Comparison of ENCODE assay signal across 34 cellular contexts in genomic region chr4:164359881-164360280, GRCh38.
"Had no signal": no experiment of that assay in that cellular context is flagged by ENCODE, and none has a peak within 500 bp of the region (broad histone marks: within the 10 kb centered on the region; RNA-seq: fewer than 3 reads in every experiment).

No MANE protein-coding gene starts in this region.

- H3K9ac ChIP-seq: KMS-11 had no signal

- H3K27ac ChIP-seq: KMS-11 had no signal

- H3K36me3 ChIP-seq: MG63 had no signal

- H3K4me2 ChIP-seq: KMS-11 had no signal

- H3K4me3 ChIP-seq: MG63 had no signal

- H3K27me3 ChIP-seq: MG63 had no signal

- DNase-seq: Karpas-422, Kasumi-1, MG63, MM.1S, MV-4-11, NCI-H1048, NCI-H1092, NCI-H1092 treated with DMSO at 0.1 percent for 48 hours, NCI-H1105, NCI-H1105 treated with DMSO at 0.1 percent for 48 hours, NCI-H1417, NCI-H1417 treated with DMSO at 0.1 percent for 48 hours, NCI-H1436, NCI-H1436 treated with DMSO at 0.1 percent for 48 hours, NCI-H146, NCI-H1694, NCI-H1694 treated with DMSO at 0.1 percent for 48 hours, NCI-H187, NCI-H187 treated with DMSO at 0.1 percent for 48 hours, NCI-H1930, NCI-H2029, NCI-H2029 treated with DMSO at 0.1 percent for 48 hours, NCI-H2081, NCI-H2081 treated with DMSO at 0.1 percent for 48 hours, NCI-H2107, NCI-H2171, NCI-H2171 treated with DMSO at 0.1 percent for 48 hours, NCI-H2227 treated with DMSO at 0.1 percent for 48 hours, NCI-H226, NCI-H345, NCI-H446, NCI-H446 treated with DMSO at 0.1 percent for 48 hours, NCI-H510A had no signal
